Comparison of ENCODE assay signal across 21 cellular contexts in the genomic region with DNA sequence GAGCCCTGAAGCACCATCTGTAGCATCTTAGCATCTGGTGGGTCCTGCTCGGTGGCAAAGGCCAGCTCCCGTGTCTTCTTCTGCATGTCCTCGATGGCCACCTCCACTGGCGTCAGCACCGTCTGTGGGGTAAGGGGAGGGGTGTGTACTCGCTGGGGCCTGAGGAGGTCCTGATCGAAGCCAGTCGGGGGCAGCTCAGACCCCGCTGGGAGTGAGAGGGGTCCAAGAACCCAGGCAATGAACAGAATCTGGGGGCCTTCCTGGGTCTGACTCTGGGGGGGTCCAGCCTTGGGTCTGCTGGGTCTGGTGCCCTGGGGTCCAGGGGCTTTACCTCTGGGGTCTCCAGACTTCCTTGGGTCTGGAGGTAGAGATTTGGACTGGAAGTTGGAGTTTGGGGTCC. TPM values are rescaled to one million over a fixed set of nuclear protein-coding genes. Genes with fewer than 3 reads are reported as not detected.
DNase-seq lines count a peak whose midpoint lies in the region; ATAC-seq and TF ChIP-seq lines count a peak whose summit lies in the region.
"Had no signal": no experiment of that assay in that cellular context is flagged by ENCODE, and none has a peak within 500 bp of the region (broad histone marks: within the 10 kb centered on the region; RNA-seq: fewer than 3 reads in every experiment).

No MANE protein-coding gene starts in this region.

- no peak overlapping the region for H2BK5ac ChIP-seq in trophoblast cell (ENCODE audit: low read depth, low read length, poor library complexity)

- H3K9ac ChIP-seq in trophoblast cell (ENCODE audit: low read length) = no peak overlapping the region
- H3K9ac ChIP-seq: KMS-11 had no signal

- CTCF ChIA-PET in activated CD4-positive, alpha-beta T cell treated with anti-CD3 and anti-CD28 coated beads, Interleukin-2, amount 10 ng/mL, durations not matched to agents 7 days and 5 days (lab: Charles Lee) = no interaction called here

- H2AFZ ChIP-seq in trophoblast cell (ENCODE audit: insufficient read depth, low read length, poor library complexity) = no peak overlapping the region
- H2AFZ ChIP-seq: PC-9 had no signal

- H3K27ac ChIP-seq in coronary artery (peak overlapping the region; percentile 52 to 97), trophoblast cell (ENCODE audit: low read depth, low read length) (no peak overlapping the region), uterus (peak overlapping the region; percentile 98 to 99)
- H3K27ac ChIP-seq: C4-2B, KMS-11, PC-9, SJSA1 had no signal

- no peak for TF ChIP-seq CTCF in coronary artery (IDR thresholded peaks at IDR 0.05)
- TF ChIP-seq CTCF in uterus (IDR thresholded peaks at IDR 0.05) = no peak

- no peak overlapping the region for H2BK120ac ChIP-seq in trophoblast cell (ENCODE audit: insufficient read depth, low read length, poor library complexity)

- H3K18ac ChIP-seq in trophoblast cell (ENCODE audit: low read length) = no peak overlapping the region

- no peak for DNase-seq in activated CD4-positive, alpha-beta T cell treated with anti-CD3 and anti-CD28 coated beads, Interleukin-2, amount 10 ng/mL, durations not matched to agents 7 days and 5 days
- no peak for DNase-seq in activated CD4-positive, alpha-beta T cell treated with anti-CD3 and anti-CD28 coated beads for 4 hours
- DNase-seq in coronary artery (ENCODE audit: low spot score) = no peak
- DNase-seq in trophoblast cell = no peak
- no peak for DNase-seq in uterus
- no peak for DNase-seq in MG63
- no peak for DNase-seq in NCI-H1105 (lab: John Stamatoyannopoulos, UW)
- DNase-seq: AML-193, DMS79 treated with DMSO at 0.1 percent for 48 hours, NCI-H1436, NCI-H1930, NCI-H345, NCI-H524 treated with DMSO at 0.1 percent for 48 hours, PC-9 had no signal

- H3K4me1 ChIP-seq in trophoblast cell (ENCODE audit: control insufficient read depth in 1 of 2, insufficient read depth in 2 of 2, low read length in 2 of 2) (peaks cover 2 to 11% of the 10 kb centered on the region in 2 experiments), uterus (peaks cover 5 to 9% of the 10 kb centered on the region in 2 donors)

- WGBS in trophoblast cell (ENCODE audit: extremely low coverage, insufficient coverage, insufficient read length) = no CpG with 5 or more reads among the region's 9 CpGs

- intact Hi-C loops in uterus (cut with DNase I; ENCODE audit: low total_unique reads) = loop anchor here (5.0 to 10.0 kb wide), 2 partner anchors 64 to 166 kb away; no protein-coding TSS in a partner anchor

- H3K79me2 ChIP-seq in trophoblast cell (ENCODE audit: control insufficient read depth, insufficient read depth, low read length, poor library complexity) = peaks cover 5% of the 10 kb centered on the region

- H3K9me3 Mint-ChIP-seq in activated CD4-positive, alpha-beta T cell treated with anti-CD3 and anti-CD28 coated beads, Interleukin-2, amount 10 ng/mL, durations not matched to agents 7 days and 5 days = no peaks in the 10 kb centered on the region

- peaks cover 9% of the 10 kb centered on the region for H3K4me1 Mint-ChIP-seq in activated CD4-positive, alpha-beta T cell treated with anti-CD3 and anti-CD28 coated beads, Interleukin-2, amount 10 ng/mL, durations not matched to agents 7 days and 5 days

- TF ChIP-seq POLR2A in uterus (IDR thresholded peaks at IDR 0.05) = no peak

- POLR2A ChIA-PET in activated CD4-positive, alpha-beta T cell treated with anti-CD3 and anti-CD28 coated beads, Interleukin-2, amount 10 ng/mL, durations not matched to agents 7 days and 5 days (lab: Charles Lee) = no interaction called here

- H2AK5ac ChIP-seq in trophoblast cell (ENCODE audit: low read length) = peak overlapping the region; percentile 32

- no peak overlapping the region for H3K4me2 ChIP-seq in trophoblast cell (ENCODE audit: low read length)
- H3K4me2 ChIP-seq: KMS-11, PC-9 had no signal

- ATAC-seq in GM21529 (IDR thresholded peaks at IDR 0.05; ENCODE audit: unreplicated experiment) = no peak

- no peak overlapping the region for H3K4me3 Mint-ChIP-seq in activated CD4-positive, alpha-beta T cell treated with anti-CD3 and anti-CD28 coated beads, Interleukin-2, amount 10 ng/mL, durations not matched to agents 7 days and 5 days

- no peak overlapping the region for H4K8ac ChIP-seq in trophoblast cell (ENCODE audit: low read depth, low read length)

- peaks cover 2% of the 10 kb centered on the region for H3K9me3 ChIP-seq in trophoblast cell (ENCODE audit: insufficient read depth, low read depth, low read length)
- no peaks in the 10 kb centered on the region for H3K9me3 ChIP-seq in uterus
- no peaks in the 10 kb centered on the region for H3K9me3 ChIP-seq in MG63
- H3K9me3 ChIP-seq: SJSA1 had no signal

- no peak overlapping the region for H4K91ac ChIP-seq in trophoblast cell (ENCODE audit: low read depth, low read length)

- H3K79me1 ChIP-seq in trophoblast cell (ENCODE audit: low read length) = peaks cover 5% of the 10 kb centered on the region

- H3K27me3 ChIP-seq in trophoblast cell (ENCODE audit: insufficient read depth, low read length) (no peaks in the 10 kb centered on the region), uterus (no peaks in the 10 kb centered on the region), MG63 (no peaks in the 10 kb centered on the region)
- H3K27me3 ChIP-seq: SJSA1 had no signal

- peaks cover 21% of the 10 kb centered on the region for H3K27me3 Mint-ChIP-seq in activated CD4-positive, alpha-beta T cell treated with anti-CD3 and anti-CD28 coated beads, Interleukin-2, amount 10 ng/mL, durations not matched to agents 7 days and 5 days

- peak overlapping the region; percentile 19 for H3K27ac Mint-ChIP-seq in activated CD4-positive, alpha-beta T cell treated with anti-CD3 and anti-CD28 coated beads, Interleukin-2, amount 10 ng/mL, durations not matched to agents 7 days and 5 days

- no peak overlapping the region for H4K12ac ChIP-seq in trophoblast cell (ENCODE audit: low read depth, low read length)

- no peaks in the 10 kb centered on the region for H3K36me3 Mint-ChIP-seq in activated CD4-positive, alpha-beta T cell treated with anti-CD3 and anti-CD28 coated beads, Interleukin-2, amount 10 ng/mL, durations not matched to agents 7 days and 5 days (ENCODE audit: low read depth)

- no peak overlapping the region for H3K14ac ChIP-seq in trophoblast cell (ENCODE audit: low read length)

- no peak overlapping the region for H3K23ac ChIP-seq in trophoblast cell (ENCODE audit: low read length)

- no peak overlapping the region for H3K4ac ChIP-seq in trophoblast cell (ENCODE audit: low read depth, low read length)

- H3K36me3 ChIP-seq in trophoblast cell (ENCODE audit: control insufficient read depth in 1 of 2, insufficient read depth in 2 of 2, low read length in 2 of 2) (peaks cover 3 to 10% of the 10 kb centered on the region in 2 experiments), uterus (no peaks in the 10 kb centered on the region), MG63 (peaks cover 8% of the 10 kb centered on the region; the same call in 1 of the 2 replicates)

- no peak overlapping the region for H2BK12ac ChIP-seq in trophoblast cell (ENCODE audit: low read length)

- H3K4me3 ChIP-seq in coronary artery (no peak overlapping the region), trophoblast cell (ENCODE audit: low read depth, low read length) (peak overlapping the region; percentile 39), uterus (no peak overlapping the region), MG63 (no peak overlapping the region)
- H3K4me3 ChIP-seq: PC-9, SJSA1 had no signal

RNA-seq across cellular contexts. Expression of gene KANK2, which starts 3.6 kb away (rescaled TPM):
- 1 to 10 TPM; 2.0 to 2.6 TPM for total RNA-seq in activated CD4-positive, alpha-beta T cell treated with anti-CD3 and anti-CD28 coated beads, Interleukin-2, amount 10 ng/mL, durations not matched to agents 7 days and 5 days
- 35.1 and 36.6 TPM in 2 replicates for polyA plus RNA-seq in trophoblast cell (2013)
- 100 to 1,000 TPM; 326 to 762 (median 535) TPM for total RNA-seq in uterus
- total RNA-seq in MG63 (2014; rRNA removed; shearing (Covaris generic); ENCODE audit: low replicate concordance) = 81.9 and 86.7 TPM in 2 replicates

RNA-seq across cellular contexts. Expression of gene ANGPTL8, which starts 38.5 kb away (rescaled TPM):
- not detected for total RNA-seq in activated CD4-positive, alpha-beta T cell treated with anti-CD3 and anti-CD28 coated beads, Interleukin-2, amount 10 ng/mL, durations not matched to agents 7 days and 5 days
- not detected in 2 replicates for polyA plus RNA-seq in trophoblast cell (2013)
- total RNA-seq in uterus = 1 to 10 TPM in 1 of 4 donors, not detected in 3; 3.0 TPM
- not detected in 2 replicates for total RNA-seq in MG63 (2014; rRNA removed; shearing (Covaris generic); ENCODE audit: low replicate concordance)
- total RNA-seq: G401, H4, HT-29, PC-9 had no signal

RNA-seq across cellular contexts. Expression of gene SPC24, which starts 45.3 kb away (rescaled TPM):
- total RNA-seq in activated CD4-positive, alpha-beta T cell treated with anti-CD3 and anti-CD28 coated beads, Interleukin-2, amount 10 ng/mL, durations not matched to agents 7 days and 5 days = 10 to 100 TPM; 80.4 to 97.3 TPM
- polyA plus RNA-seq in trophoblast cell (2013) = 9.0 and 11.0 TPM in 2 replicates
- 10 to 100 TPM in 1 of 4 donors, 1 to 10 TPM in 3; 1.8 to 21.8 (median 2.6) TPM for total RNA-seq in uterus
- total RNA-seq in MG63 (2014; rRNA removed; shearing (Covaris generic); ENCODE audit: low replicate concordance) = 69.7 and 113 TPM in 2 replicates

Comparison
In these comparisons a context has a peak if more than half of its experiments do, and no peak if none do; other contexts are left out.
1. RNA of gene KANK2, which starts 3.6 kb away (total RNA-seq): 326 to 762 TPM in uterus and 81.9 to 86.7 TPM in MG63; 2.0 to 2.6 TPM in activated CD4-positive, alpha-beta T cell treated with anti-CD3 and anti-CD28 coated beads, Interleukin-2, amount 10 ng/mL, durations not matched to agents 7 days and 5 days; every median in the first group is over 10 times any median in the second.